ENCODE assay signal across 2 cellular contexts in genomic region chr1:234397732-234398131, GRCh38.
TF ChIP-seq lines count a peak whose summit lies in the region.

No MANE protein-coding gene starts in this region.

TF ChIP-seq in SK-N-SH treated with all-trans-retinoic acid at 6 μM for 48 hours, 23 proteins besides CTCF, POLR2A, EP300 and RAD21 (continued from another document):
- TF ChIP-seq CREB5 (CRISPR knock-in tag; IDR thresholded peaks at IDR 0.05; ENCODE audit: low read depth) (no peak), ZFP30 (CRISPR knock-in tag; IDR thresholded peaks at IDR 0.05) (no peak), POU6F1 (CRISPR knock-in tag; IDR thresholded peaks at IDR 0.05; ENCODE audit: borderline replicate concordance, low read depth) (no peak), ZC3H10 (CRISPR knock-in tag; IDR thresholded peaks at IDR 0.05) (no peak), BACH2 (CRISPR knock-in tag; IDR thresholded peaks at IDR 0.05; ENCODE audit: borderline replicate concordance) (no peak)

TF ChIP-seq in SK-N-SH, 30 proteins besides CTCF, POLR2A, EP300 and RAD21 (continued from another document):
- TF ChIP-seq, protein P1, sequence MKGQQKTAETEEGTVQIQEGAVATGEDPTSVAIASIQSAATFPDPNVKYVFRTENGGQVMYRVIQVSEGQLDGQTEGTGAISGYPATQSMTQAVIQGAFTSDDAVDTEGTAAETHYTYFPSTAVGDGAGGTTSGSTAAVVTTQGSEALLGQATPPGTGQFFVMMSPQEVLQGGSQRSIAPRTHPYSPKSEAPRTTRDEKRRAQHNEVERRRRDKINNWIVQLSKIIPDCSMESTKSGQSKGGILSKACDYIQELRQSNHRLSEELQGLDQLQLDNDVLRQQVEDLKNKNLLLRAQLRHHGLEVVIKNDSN (IDR thresholded peaks at IDR 0.05; ENCODE audit: borderline replicate concordance, low read depth), result no peak
- no peak for TF ChIP-seq RCOR1 (IDR thresholded peaks at IDR 0.05; ENCODE audit: low read length)
- no peak for TF ChIP-seq PBX3 (IDR thresholded peaks at IDR 0.05)
- no peak for TF ChIP-seq FOSL2 (IDR thresholded peaks at IDR 0.05; ENCODE audit: borderline replicate concordance, low read depth)
- no peak for TF ChIP-seq NFIC (IDR thresholded peaks at IDR 0.05; ENCODE audit: borderline replicate concordance)
